8 cellular contexts compared by ENCODE assay signal in genomic region chr20:63895202-63895885, GRCh38. TPM values are rescaled to one million over a fixed set of nuclear protein-coding genes. Genes with fewer than 3 reads are reported as not detected.
DNase-seq lines count a peak whose midpoint lies in the region; ATAC-seq and TF ChIP-seq lines count a peak whose summit lies in the region.

No MANE protein-coding gene starts in this region.

- peak overlapping the region; percentile 94 for H3K27ac Mint-ChIP-seq in activated naive CD8-positive, alpha-beta T cell treated with anti-CD3 and anti-CD28 coated beads for 36 hours

- intact Hi-C loops in right lobe of liver (cut with DNase I) = no loop called here
- intact Hi-C loops in upper lobe of right lung (cut with DNase I) = no loop called here

- H3K36me3 ChIP-seq in right lobe of liver (peaks cover 0 to 11% (median 0%) of the 10 kb centered on the region in 4 donors), upper lobe of right lung (peaks cover 21% of the 10 kb centered on the region)

- no peaks in the 10 kb centered on the region for H3K27me3 Mint-ChIP-seq in activated naive CD8-positive, alpha-beta T cell treated with anti-CD3 and anti-CD28 coated beads for 36 hours

- H3K9me3 ChIP-seq in right lobe of liver (no peaks in the 10 kb centered on the region), upper lobe of right lung (no peaks in the 10 kb centered on the region)

- H3K4me1 ChIP-seq in right lobe of liver (peaks cover 0 to 33% (median 8%) of the 10 kb centered on the region in 4 donors), upper lobe of right lung (peaks cover 35% of the 10 kb centered on the region)

- H3K9me3 Mint-ChIP-seq in activated naive CD8-positive, alpha-beta T cell treated with anti-CD3 and anti-CD28 coated beads for 36 hours = no peaks in the 10 kb centered on the region

- no peak for DNase-seq in activated naive CD8-positive, alpha-beta T cell treated with anti-CD3 and anti-CD28 coated beads for 36 hours
- DNase-seq in right lobe of liver (no peak), upper lobe of right lung (no peak), C1 segment of cervical spinal cord (lab: John Stamatoyannopoulos, UW) (no peak), SW 1271 (lab: John Stamatoyannopoulos, UW) (no peak)

- peak overlapping the region; percentile 56 to 67 (median 56) for H3K4me3 ChIP-seq in right lobe of liver
- H3K4me3 ChIP-seq in upper lobe of right lung = peak overlapping the region; percentile 70

- no peaks in the 10 kb centered on the region for H3K27me3 ChIP-seq in right lobe of liver
- no peaks in the 10 kb centered on the region for H3K27me3 ChIP-seq in upper lobe of right lung

- peak overlapping the region; percentile 92 for H3K4me3 Mint-ChIP-seq in activated naive CD8-positive, alpha-beta T cell treated with anti-CD3 and anti-CD28 coated beads for 36 hours

- peak overlapping the region; percentile 55 to 84 (median 77) for H3K27ac ChIP-seq in right lobe of liver
- peak overlapping the region; percentile 86 for H3K27ac ChIP-seq in upper lobe of right lung

- TF ChIP-seq POLR2A in right lobe of liver (IDR thresholded peaks at IDR 0.05) = no peak

- peak in 1 of 4 donors; percentile 6 for TF ChIP-seq CTCF in right lobe of liver (IDR thresholded peaks at IDR 0.05)
- no peak for TF ChIP-seq CTCF in upper lobe of right lung (IDR thresholded peaks at IDR 0.05)

- peaks cover 34% of the 10 kb centered on the region for H3K4me1 Mint-ChIP-seq in activated naive CD8-positive, alpha-beta T cell treated with anti-CD3 and anti-CD28 coated beads for 36 hours

- H3K36me3 Mint-ChIP-seq in activated naive CD8-positive, alpha-beta T cell treated with anti-CD3 and anti-CD28 coated beads for 36 hours = peaks cover 16% of the 10 kb centered on the region

- ATAC-seq in GM18868 (IDR thresholded peaks at IDR 0.05; ENCODE audit: unreplicated experiment) (peak; percentile 6), HG02885 (IDR thresholded peaks at IDR 0.05; ENCODE audit: poor library complexity, unreplicated experiment) (peak; percentile 21), right lobe of liver (no peak), upper lobe of right lung (no peak), GM18502 (IDR thresholded peaks at IDR 0.05; ENCODE audit: poor library complexity, unreplicated experiment) (no peak)

- 0% methylated on average over 14 of the region's 85 CpGs for WGBS in right lobe of liver (ENCODE audit: insufficient coverage, low coverage, low lambda C conversion rate, missing lambda C conversion rate)

RNA-seq across cellular contexts. Expression of gene DNAJC5, which starts 0.4 kb away (rescaled TPM):
- total RNA-seq in activated naive CD8-positive, alpha-beta T cell treated with anti-CD3 and anti-CD28 coated beads for 36 hours = 10 to 100 TPM; 32.1 to 32.9 TPM
- total RNA-seq in right lobe of liver (10 to 100 TPM; 10.7 to 26.0 (median 15.1) TPM), upper lobe of right lung (49.8 TPM)

RNA-seq across cellular contexts. Expression of gene TPD52L2, which starts 30.3 kb away (rescaled TPM):
- total RNA-seq in activated naive CD8-positive, alpha-beta T cell treated with anti-CD3 and anti-CD28 coated beads for 36 hours = 10 to 100 TPM; 58.6 to 58.9 TPM
- total RNA-seq in right lobe of liver (10 to 100 TPM; 20.1 to 46.8 (median 30.5) TPM), upper lobe of right lung (81.5 TPM)

RNA-seq across cellular contexts. Expression of gene ABHD16B, which starts 34.0 kb away (rescaled TPM):
- not detected for total RNA-seq in activated naive CD8-positive, alpha-beta T cell treated with anti-CD3 and anti-CD28 coated beads for 36 hours
- total RNA-seq in right lobe of liver = not detected
- total RNA-seq in upper lobe of right lung = not detected

Comparison
In these comparisons a context has a peak if more than half of its experiments do, and no peak if none do; other contexts are left out.
1. ATAC-seq: peak in GM18868 (single experiment) and HG02885 (single experiment); none in right lobe of liver (0 of 4), upper lobe of right lung (single experiment) and GM18502 (single experiment).